Comparison of ENCODE assay signal across 9 cellular contexts in the genomic region with DNA sequence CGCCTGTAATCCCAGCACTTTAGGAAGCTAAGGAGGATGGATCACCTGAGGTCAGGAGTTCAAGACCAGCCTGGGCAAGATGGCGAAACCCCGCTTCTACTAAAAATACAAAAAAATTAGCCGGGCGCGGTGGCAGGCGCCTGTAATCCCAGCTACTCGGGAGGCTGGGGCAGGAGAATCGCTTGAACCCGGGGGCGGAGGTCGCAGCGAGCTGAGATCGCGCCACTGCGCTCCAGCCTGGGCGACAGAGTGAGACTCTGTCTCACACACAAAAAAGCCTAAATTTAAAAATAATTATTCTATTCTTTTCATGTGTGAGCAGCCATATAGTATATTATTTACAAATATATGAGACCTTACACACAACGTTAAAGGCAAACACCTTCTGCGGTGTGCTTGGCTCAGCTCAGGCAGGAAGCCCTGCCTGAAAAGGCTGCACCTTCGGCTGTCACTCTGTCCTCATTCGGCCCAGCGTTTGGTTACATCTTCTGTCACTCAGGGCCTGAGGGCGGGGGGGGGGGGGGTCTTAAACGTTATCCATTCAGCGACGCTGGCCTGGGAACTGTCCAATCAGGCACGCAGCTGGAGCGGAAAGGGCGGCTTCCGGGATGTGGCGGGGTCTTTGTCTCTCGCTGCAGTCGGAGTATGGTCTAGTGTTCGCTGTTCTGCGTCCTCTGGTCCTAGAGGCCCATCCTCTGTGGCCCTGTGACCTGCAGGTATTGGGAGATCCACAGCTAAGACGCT. TPM values are rescaled to one million over a fixed set of nuclear protein-coding genes. Genes with fewer than 3 reads are reported as not detected.
DNase-seq lines count a peak whose midpoint lies in the region; ATAC-seq and TF ChIP-seq lines count a peak whose summit lies in the region.
"Not testable (repeated sequence)": the region's sequence is repeated elsewhere in the genome, so short reads cannot be mapped to it uniquely, and the experiment has no call there.
"Had no signal": no experiment of that assay in that cellular context is flagged by ENCODE, and none has a peak within 500 bp of the region (broad histone marks: within the 10 kb centered on the region; RNA-seq: fewer than 3 reads in every experiment).

A gene (plus strand): TSS at position 619 of the 744 bp plus-strand sequence. CDS start 19,076 bp downstream, outside the sequence.

- intact Hi-C loops in thyroid gland (cut with DNase I): not testable (repeated sequence)

- not testable (repeated sequence) for H3K27me3 Mint-ChIP-seq in T-helper 2 cell treated with Interferon-gamma antibody and Interleukin-4, amounts not matched to agents 5 μg/mL and 100 μg/mL, for 36 hours (ENCODE audit: low read depth)

- POLR2A ChIA-PET in GM10248 (lab: Yijun Ruan, JAX): not testable (repeated sequence)

- CTCF ChIA-PET in GM10248 (lab: Yijun Ruan, JAX): not testable (repeated sequence)

- H3K27me3 ChIP-seq in HL-60 (ENCODE audit: insufficient read depth, poor library complexity, severe bottlenecking); lung (ENCODE audit: control insufficient read depth, insufficient read depth); thyroid gland: not testable (repeated sequence)

- 2 to 24% methylated on average over 36 of the region's 36 CpGs for WGBS in lung, 2 donors
- 5 to 48% methylated on average over 22 of the region's 36 CpGs for WGBS in thyroid gland, 2 donors

- ATAC-seq in lung (ENCODE audit: insufficient read depth, low FRiP score): peak; percentile 86

- H3K9me3 ChIP-seq in lung (ENCODE audit: control insufficient read depth in 2 of 2, insufficient read depth in 1 of 2, low read length in 1 of 2); thyroid gland: not testable (repeated sequence)

- H3K4me3 Mint-ChIP-seq in T-helper 2 cell treated with Interferon-gamma antibody and Interleukin-4, amounts not matched to agents 5 μg/mL and 100 μg/mL, for 36 hours: peak within 1 kb of the TSS; percentile 54

- not testable (repeated sequence) for H3K27ac Mint-ChIP-seq in T-helper 2 cell treated with Interferon-gamma antibody and Interleukin-4, amounts not matched to agents 5 μg/mL and 100 μg/mL, for 36 hours

- H3K9me3 Mint-ChIP-seq in T-helper 2 cell treated with Interferon-gamma antibody and Interleukin-4, amounts not matched to agents 5 μg/mL and 100 μg/mL, for 36 hours: peaks cover 23% of the 10 kb centered on the region

- not testable (repeated sequence) for H3K4me1 Mint-ChIP-seq in T-helper 2 cell treated with Interferon-gamma antibody and Interleukin-4, amounts not matched to agents 5 μg/mL and 100 μg/mL, for 36 hours (ENCODE audit: low read depth)

- DNase-seq in GM10248 (ENCODE audit: extremely low spot score): peak; percentile 49
- DNase-seq in HL-60 (ENCODE audit: low read depth in 1 of 2, low spot score in 1 of 2): peak; percentile 64 to 93
- DNase-seq in T-helper 2 cell treated with Interferon-gamma antibody and Interleukin-4, amounts not matched to agents 5 μg/mL and 100 μg/mL, for 36 hours (ENCODE audit: low spot score); epithelial cell of proximal tubule (ENCODE audit: low read depth): not testable (repeated sequence)
- peak; percentile 73 for DNase-seq in activated gamma-delta T cell treated with Interleukin-2 at 50 U/mL for 16 hours
- DNase-seq in lung (ENCODE audit: low spot score): peak; percentile 78
- peak; percentile 63 to 76 (median 72) for DNase-seq in stimulated activated CD4-positive, alpha-beta T cell treated with anti-CD3 and anti-CD28 coated beads, Interleukin-12 subunit alpha, Interleukin-12 subunit beta, amount 100 ng/mL, for 48 hours (ENCODE audit: low read depth in 2 of 3, low spot score in 1 of 3)
- DNase-seq in thyroid gland: peak; percentile 77 to 89

- not testable (repeated sequence) for H3K36me3 Mint-ChIP-seq in T-helper 2 cell treated with Interferon-gamma antibody and Interleukin-4, amounts not matched to agents 5 μg/mL and 100 μg/mL, for 36 hours (ENCODE audit: low read depth)

- H3K4me3 ChIP-seq in HL-60 (replicated peaks; ENCODE audit: insufficient read depth, low read length) (peak within 1 kb of the TSS; percentile 46), epithelial cell of proximal tubule (ENCODE audit: low read depth, low read length) (peak within 1 kb of the TSS; percentile 36), lung (peak within 1 kb of the TSS; percentile 56), thyroid gland (replicated peaks in 1 of 3) (peak within 1 kb of the TSS in 1 of 3 donors; percentile 30)

- H3K36me3 ChIP-seq in lung (ENCODE audit: control insufficient read depth in 2 of 2, insufficient read depth in 2 of 2, low read length in 2 of 2); thyroid gland: not testable (repeated sequence)

- H3K27ac ChIP-seq in HL-60 (replicated peaks): peak within 1 kb of the TSS; percentile 87
- H3K27ac ChIP-seq in lung (ENCODE audit: low read depth in 1 of 2, low read length in 1 of 2): not testable (repeated sequence)
- H3K27ac ChIP-seq in thyroid gland: peak within 1 kb of the TSS in 1 of 3 donors; percentile 68

- H3K4me1 ChIP-seq in lung (ENCODE audit: control insufficient read depth in 2 of 2, insufficient read depth in 2 of 2, low read length in 2 of 2); thyroid gland: not testable (repeated sequence)

- not testable (repeated sequence) for TF ChIP-seq POLR2A in thyroid gland (IDR thresholded peaks at IDR 0.05)

- TF ChIP-seq CTCF in GM10248 (IDR thresholded peaks at IDR 0.05; ENCODE audit: control extremely low read depth, extremely low read depth, low read depth, missing control alignments); HL-60 (IDR thresholded peaks at IDR 0.05; ENCODE audit: insufficient read depth, low read length); epithelial cell of proximal tubule (conservative IDR thresholded peaks at IDR 0.05; ENCODE audit: low read depth, low read length); lung (IDR thresholded peaks at IDR 0.05; ENCODE audit: control extremely low read depth, extremely low read depth); thyroid gland (IDR thresholded peaks at IDR 0.05): not testable (repeated sequence)

RNA-seq across cellular contexts. Expression of the gene that starts here (rescaled TPM):
- total RNA-seq in epithelial cell of proximal tubule (2.3 and 3.1 TPM in 2 replicates), lung (under 1 TPM; 0.09 to 0.80 TPM), thyroid gland (under 1 TPM in 3 of 4 donors, not detected in 1; 0.13 to 0.59 (median 0.22) TPM)
- under 1 TPM; 0.08 to 0.10 TPM for polyA plus RNA-seq in lung
- total RNA-seq: SK-MEL-5 had no signal

Comparison
In these comparisons a context has a peak if more than half of its experiments do, and no peak if none do; other contexts are left out.
1. Peak in DNase-seq, ATAC-seq and H3K4me3 ChIP-seq in lung; RNA of the gene not detected or under 1 TPM.
2. Peak in DNase-seq in thyroid gland; RNA of the gene not detected or under 1 TPM.